ENCODE assay signal across 23 cellular contexts in genomic region chr7:31065021-31065593, GRCh38. TPM values are rescaled to one million over a fixed set of nuclear protein-coding genes. Genes with fewer than 3 reads are reported as not detected.
"Had no signal": no experiment of that assay in that cellular context is flagged by ENCODE, and none has a peak within 500 bp of the region (broad histone marks: within the 10 kb centered on the region; RNA-seq: fewer than 3 reads in every experiment).

No MANE protein-coding gene starts in this region.

- H3K9me3 ChIP-seq: tibial nerve had no signal

- DNase-seq: activated CD4-positive, alpha-beta T cell treated with anti-CD3 and anti-CD28 coated beads, Interleukin-2, amount 50 U/mL, for 48 hours; activated naive CD4-positive, alpha-beta T cell treated with anti-CD3 and anti-CD28 coated beads for 36 hours; activated T-cell treated with anti-CD3 and anti-CD28 coated beads, Interleukin-2, amount 50 U/mL, for 1 hour; hippocampal formation; midbrain; stimulated activated CD4-positive, alpha-beta T cell treated with anti-CD3 and anti-CD28 coated beads, Interleukin-15, amount 100 ng/mL, for 24 hours; stimulated activated CD4-positive, alpha-beta T cell treated with anti-CD3 and anti-CD28 coated beads, Interleukin-4, amount 100 ng/mL, for 4 hours; stimulated activated CD8-positive, alpha-beta memory T cell treated with anti-CD3 and anti-CD28 coated beads, Interleukin-4, amount 100 ng/mL, for 48 hours; stimulated activated naive CD4-positive, alpha-beta T cell treated with Interleukin-2 at 50 U/mL for 16 hours; substantia nigra; T-helper 1 cell; T1000 had no signal

- H3K36me3 ChIP-seq: tibial nerve had no signal

- H3K27me3 ChIP-seq: dorsolateral prefrontal cortex, tibial nerve had no signal

- H3K9me3 Mint-ChIP-seq: activated naive CD4-positive, alpha-beta T cell treated with anti-CD3 and anti-CD28 coated beads for 36 hours; activated T-helper 2 cell treated with anti-CD3 and anti-CD28 coated beads, Interferon-gamma antibody, Interleukin-2, Interleukin-4, amounts not matched to agents 10 μg/mL and 5 μg/mL and 100 μg/mL, durations not matched to agents 14 hours and 24 hours and 36 hours had no signal

- H3K27ac ChIP-seq: parathyroid adenoma, tibial nerve had no signal

- ATAC-seq: esophagus mucosa, SK-N-SH treated with all-trans-retinoic acid at 6 μM for 48 hours had no signal

- H3K4me3 ChIP-seq: dorsolateral prefrontal cortex, lung, tibial nerve had no signal

- H3K4me3 Mint-ChIP-seq: activated naive CD4-positive, alpha-beta T cell treated with anti-CD3 and anti-CD28 coated beads for 36 hours had no signal

- H3K27ac Mint-ChIP-seq: activated naive CD4-positive, alpha-beta T cell treated with anti-CD3 and anti-CD28 coated beads for 36 hours; activated T-helper 2 cell treated with anti-CD3 and anti-CD28 coated beads, Interferon-gamma antibody, Interleukin-2, Interleukin-4, amounts not matched to agents 10 μg/mL and 5 μg/mL and 100 μg/mL, durations not matched to agents 14 hours and 24 hours and 36 hours had no signal

- H3K4me1 ChIP-seq: parathyroid adenoma, tibial nerve had no signal

RNA-seq across cellular contexts. Expression of gene ADCYAP1R1, which starts 13.0 kb away (rescaled TPM):
- total RNA-seq: activated naive CD4-positive, alpha-beta T cell treated with anti-CD3 and anti-CD28 coated beads for 36 hours; activated T-helper 2 cell treated with anti-CD3 and anti-CD28 coated beads, Interferon-gamma antibody, Interleukin-2, Interleukin-4, amounts not matched to agents 10 μg/mL and 5 μg/mL and 100 μg/mL, durations not matched to agents 14 hours and 24 hours and 36 hours; bronchial epithelial cell; fibroblast of villous mesenchyme; glomerular endothelial cell; myocyte had no signal
